Comparison of ENCODE assay signal across 1 cellular context in genomic region chr6:33428219-33428890, GRCh38.
TF ChIP-seq lines count a peak whose summit lies in the region.

No MANE protein-coding gene starts in this region.

TF ChIP-seq in HepG2, 621 proteins besides CTCF, POLR2A, EP300 and RAD21 (continued from another document and continues in another):
- TF ChIP-seq THRA (CRISPR knock-in tag; IDR thresholded peaks at IDR 0.05; ENCODE audit: borderline replicate concordance) (no peak), MEIS1 (CRISPR knock-in tag; IDR thresholded peaks at IDR 0.05; ENCODE audit: borderline replicate concordance) (no peak), ZNF687 (CRISPR knock-in tag; IDR thresholded peaks at IDR 0.05) (peak; percentile 92), ZNF431 (CRISPR knock-in tag; IDR thresholded peaks at IDR 0.05; ENCODE audit: borderline replicate concordance, low read depth) (no peak; the same call in 1 of the 2 replicates), ETV5 (CRISPR knock-in tag; IDR thresholded peaks at IDR 0.05; ENCODE audit: borderline replicate concordance) (peak; percentile 26; the same call in 1 of the 2 replicates), ZBTB44 (CRISPR knock-in tag; IDR thresholded peaks at IDR 0.05) (no peak), CREB1 (IDR thresholded peaks at IDR 0.05) (no peak), CREB1 (CRISPR knock-in tag; IDR thresholded peaks at IDR 0.05) (no peak), ZNF747 (CRISPR knock-in tag; IDR thresholded peaks at IDR 0.05; ENCODE audit: borderline replicate concordance) (peak; percentile 27; the same call in 1 of the 2 replicates), ZNF691 (CRISPR knock-in tag; IDR thresholded peaks at IDR 0.05; ENCODE audit: borderline replicate concordance, low read depth) (no peak), IKZF1 (IDR thresholded peaks at IDR 0.05) (no peak), ZNF546 (CRISPR knock-in tag; conservative IDR thresholded peaks at IDR 0.05) (peak; percentile 67), KMT2B (CRISPR knock-in tag; IDR thresholded peaks at IDR 0.05) (no peak), MIER3 (CRISPR knock-in tag; IDR thresholded peaks at IDR 0.05; ENCODE audit: borderline replicate concordance) (no peak), NFRKB (IDR thresholded peaks at IDR 0.05) (no peak), CEBPZ (IDR thresholded peaks at IDR 0.05; ENCODE audit: low read length) (no peak), SP1 (IDR thresholded peaks at IDR 0.05) (no peak), SP1 (CRISPR knock-in tag; IDR thresholded peaks at IDR 0.05) (peak; percentile 56; the same call in 1 of the 2 replicates), ZNF589 (CRISPR knock-in tag; conservative IDR thresholded peaks at IDR 0.05) (no peak; the same call in 1 of the 2 replicates), TAF15 (IDR thresholded peaks at IDR 0.05; ENCODE audit: low read depth, low read length, poor library complexity, severe bottlenecking) (no peak), FOXO4 (CRISPR knock-in tag; conservative IDR thresholded peaks at IDR 0.05) (no peak), ZFP36L2 (CRISPR knock-in tag; IDR thresholded peaks at IDR 0.05) (no peak), TIGD3 (CRISPR knock-in tag; IDR thresholded peaks at IDR 0.05; ENCODE audit: borderline replicate concordance) (no peak), CHD4 (IDR thresholded peaks at IDR 0.05; ENCODE audit: borderline replicate concordance, low read length) (no peak), RARG (CRISPR knock-in tag; IDR thresholded peaks at IDR 0.05; ENCODE audit: low read depth) (no peak), SRF (IDR thresholded peaks at IDR 0.05; ENCODE audit: low read depth, low read length) (no peak), EED (CRISPR knock-in tag; IDR thresholded peaks at IDR 0.05) (peak; percentile 63; the same call in 1 of the 2 replicates), ZNF207 (IDR thresholded peaks at IDR 0.05; ENCODE audit: borderline replicate concordance) (no peak), ZNF713 (CRISPR knock-in tag; IDR thresholded peaks at IDR 0.05) (no peak), SMARCE1 (IDR thresholded peaks at IDR 0.05; ENCODE audit: borderline replicate concordance) (no peak), CENPT (CRISPR knock-in tag; IDR thresholded peaks at IDR 0.05; ENCODE audit: low read depth) (no peak; the same call in 1 of the 2 replicates), PLSCR1 (CRISPR knock-in tag; IDR thresholded peaks at IDR 0.05; ENCODE audit: borderline replicate concordance) (no peak), PHF8 (CRISPR knock-in tag; IDR thresholded peaks at IDR 0.05) (peak; percentile 45; the same call in 1 of the 2 replicates), ZNF570 (CRISPR knock-in tag; IDR thresholded peaks at IDR 0.05; ENCODE audit: borderline replicate concordance) (no peak), ZNF878 (CRISPR knock-in tag; IDR thresholded peaks at IDR 0.05) (no peak), ZNF225 (CRISPR knock-in tag; IDR thresholded peaks at IDR 0.05) (peak; percentile 63; the same call in 1 of the 2 replicates), ZNF460 (CRISPR knock-in tag; IDR thresholded peaks at IDR 0.05; ENCODE audit: borderline replicate concordance) (no peak), ARID3A (IDR thresholded peaks at IDR 0.05; ENCODE audit: low read depth, low read length) (no peak), KLF12 (CRISPR knock-in tag; IDR thresholded peaks at IDR 0.05; ENCODE audit: borderline replicate concordance) (0 out of 2 replicates have a peak, but pooled peaks have one; percentile 13), GMEB1 (CRISPR knock-in tag; IDR thresholded peaks at IDR 0.05; ENCODE audit: borderline replicate concordance) (no peak), ZNF543 (CRISPR knock-in tag; IDR thresholded peaks at IDR 0.05) (0 out of 2 replicates have a peak, but pooled peaks have one; percentile 47), RBAK (CRISPR knock-in tag; IDR thresholded peaks at IDR 0.05) (no peak), ZBTB42 (CRISPR knock-in tag; IDR thresholded peaks at IDR 0.05) (0 out of 2 replicates have a peak, but pooled peaks have one; percentile 40), SNAI1 (CRISPR knock-in tag; IDR thresholded peaks at IDR 0.05; ENCODE audit: borderline replicate concordance) (0 out of 2 replicates have a peak, but pooled peaks have one; percentile 32), FOXA1 (IDR thresholded peaks at IDR 0.05) (no peak), FOXA1 (CRISPR knock-in tag; IDR thresholded peaks at IDR 0.05) (peak; percentile 23; the same call in 1 of the 2 replicates), ZNF777 (CRISPR knock-in tag; IDR thresholded peaks at IDR 0.05) (0 out of 2 replicates have a peak, but pooled peaks have one; percentile 29), KLF16 (CRISPR knock-in tag; IDR thresholded peaks at IDR 0.05) (0 out of 4 replicates have a peak, but pooled peaks of 1 of the 2 experiments have one; percentile 34)
